Comparison of ENCODE assay signal across 8 cellular contexts in genomic region chr22:37639070-37639760, GRCh38. TPM values are rescaled to one million over a fixed set of nuclear protein-coding genes. Genes with fewer than 3 reads are reported as not detected.
DNase-seq lines count a peak whose midpoint lies in the region; ATAC-seq and TF ChIP-seq lines count a peak whose summit lies in the region.

SH3BP1 (plus strand) TSS chr22:37639669; CDS start chr22:37639788, 119 bp downstream.

- peak; percentile 67 for DNase-seq in BE2C
- DNase-seq in H9, result peak; percentile 88
- DNase-seq in MCF 10A (ENCODE audit: unreplicated experiment), result peak; percentile 34
- DNase-seq in kidney tubule cell (ENCODE audit: low spot score), result peak; percentile 31
- peak; percentile 47 to 61 for DNase-seq in stimulated activated CD8-positive, alpha-beta memory T cell treated with anti-CD3 and anti-CD28 coated beads, Interleukin-2, amount 100 ng/mL, for 48 hours (ENCODE audit: low read depth in 2 of 2)

- no peak within 1 kb of the TSS for H2BK15ac ChIP-seq in H9 (ENCODE audit: low read depth, low read length)

- ATAC-seq in HG03378 (IDR thresholded peaks at IDR 0.05; ENCODE audit: unreplicated experiment) (no peak), GM21737 (IDR thresholded peaks at IDR 0.05; ENCODE audit: unreplicated experiment) (no peak)

- POLR2A ChIA-PET in MCF 10A (lab: Yijun Ruan, JAX), result interaction anchor here (1.1 kb wide), 1 partner anchor 19 kb away, joined by 3 read pairs; the partner anchor contains the start of gene PDXP

- no peak within 1 kb of the TSS for H3K56ac ChIP-seq in H9 (ENCODE audit: insufficient read length, low read depth, low read length)

- no peak within 1 kb of the TSS for H3K27ac ChIP-seq in H9 (ENCODE audit: insufficient read length, low read depth, low read length)

- no peaks in the 10 kb centered on the region for H3K79me2 ChIP-seq in H9 (ENCODE audit: insufficient read depth, low read length)

- H3K18ac ChIP-seq in H9 (ENCODE audit: insufficient read length, low read depth, low read length), result no peak within 1 kb of the TSS

- TF ChIP-seq CTCF in BE2C (IDR thresholded peaks at IDR 0.05; ENCODE audit: low read depth, low read length), result no peak
- no peak for TF ChIP-seq CTCF in H9 (conservative IDR thresholded peaks at IDR 0.05)
- no peak for TF ChIP-seq CTCF in MCF 10A (IDR thresholded peaks at IDR 0.05; ENCODE audit: unreplicated experiment)

- H3K14ac ChIP-seq in H9 (ENCODE audit: insufficient read depth, low read length), result peak within 1 kb of the TSS; percentile 64

- no peak within 1 kb of the TSS for H2BK12ac ChIP-seq in H9 (ENCODE audit: insufficient read length, low read depth, low read length)

- no peak within 1 kb of the TSS for H4K8ac ChIP-seq in H9 (replicated peaks; ENCODE audit: insufficient read length, low read depth, low read length)

- H3K4me2 ChIP-seq in H9 (ENCODE audit: insufficient read depth, insufficient read length, low read length), result peak within 1 kb of the TSS; percentile 82

- WGBS in H9 (ENCODE audit: extremely low coverage, insufficient read length, low lambda C conversion rate), result no CpG with 5 or more reads among the region's 57 CpGs

- H3K23me2 ChIP-seq in H9 (ENCODE audit: insufficient read length, low read depth, low read length, poor library complexity, severe bottlenecking), result peaks cover 8% of the 10 kb centered on the region

- no peak within 1 kb of the TSS for H4K5ac ChIP-seq in H9 (ENCODE audit: insufficient read length, low read depth, low read length)

- no peaks in the 10 kb centered on the region; the same call in 1 of the 2 replicates for H3K27me3 Mint-ChIP-seq in H9 (ENCODE audit: low read depth)
- H3K27me3 Mint-ChIP-seq in T-helper 1 cell treated with Interleukin-12 subunit alpha and Interleukin-12 subunit beta and Interleukin-4 antibody, amounts not matched to agents 30 μg/mL and 1 μg/mL, for 36 hours (ENCODE audit: low read depth), result no peaks in the 10 kb centered on the region
- H3K27me3 Mint-ChIP-seq in MCF 10A (ENCODE audit: insufficient read depth, unreplicated experiment), result no peaks in the 10 kb centered on the region

- no peaks in the 10 kb centered on the region for H3K27me3 ChIP-seq in BE2C
- H3K27me3 ChIP-seq in H9 (ENCODE audit: insufficient read depth, low read length), result no peaks in the 10 kb centered on the region

- H4K20me1 ChIP-seq in H9 (ENCODE audit: control insufficient read depth, insufficient read depth, insufficient read length), result no peaks in the 10 kb centered on the region

- H2BK5ac ChIP-seq in H9 (ENCODE audit: insufficient read length, low read length), result no peak within 1 kb of the TSS

- H2BK120ac ChIP-seq in H9 (ENCODE audit: low read depth, low read length, poor library complexity, severe bottlenecking), result no peak within 1 kb of the TSS

- H3K4me3 Mint-ChIP-seq in H9 (peak within 1 kb of the TSS; percentile 76 to 91), MCF 10A (ENCODE audit: unreplicated experiment) (peak within 1 kb of the TSS; percentile 49)
- H3K4me3 Mint-ChIP-seq in T-helper 1 cell treated with Interleukin-12 subunit alpha and Interleukin-12 subunit beta and Interleukin-4 antibody, amounts not matched to agents 30 μg/mL and 1 μg/mL, for 36 hours, result peak within 1 kb of the TSS; percentile 100

- H4K91ac ChIP-seq in H9 (ENCODE audit: insufficient read length, low read depth, low read length), result no peak within 1 kb of the TSS

- H3K36me3 Mint-ChIP-seq in H9 (ENCODE audit: insufficient read depth in 1 of 3, low read depth in 3 of 3), result peaks cover 5 to 19% (median 13%) of the 10 kb centered on the region in 3 experiments
- peaks cover 20% of the 10 kb centered on the region for H3K36me3 Mint-ChIP-seq in T-helper 1 cell treated with Interleukin-12 subunit alpha and Interleukin-12 subunit beta and Interleukin-4 antibody, amounts not matched to agents 30 μg/mL and 1 μg/mL, for 36 hours (ENCODE audit: low read depth)
- no peaks in the 10 kb centered on the region for H3K36me3 Mint-ChIP-seq in MCF 10A (ENCODE audit: insufficient read depth, unreplicated experiment)

- H2AK5ac ChIP-seq in H9 (ENCODE audit: insufficient read length, low read length), result no peak within 1 kb of the TSS

- no peaks in the 10 kb centered on the region for H3K9me3 ChIP-seq in BE2C
- H3K9me3 ChIP-seq in H9 (ENCODE audit: control insufficient read depth, low read depth, low read length), result no peaks in the 10 kb centered on the region

- peak within 1 kb of the TSS; percentile 18 for H3K9ac ChIP-seq in H9 (ENCODE audit: extremely low read depth, insufficient read length, low read length)

- H3K79me1 ChIP-seq in H9 (ENCODE audit: insufficient read depth, low read depth, low read length, poor library complexity, severe bottlenecking), result no peaks in the 10 kb centered on the region

- H3K36me3 ChIP-seq in BE2C, result no peaks in the 10 kb centered on the region

- CTCF ChIA-PET in MCF 10A (lab: Yijun Ruan, JAX), result interaction anchor here (0.6 to 1.4 kb wide), 3 partner anchors 13 to 180 kb away, joined by 3 to 5 read pairs (median 3); no protein-coding TSS in a partner anchor

- H3K23ac ChIP-seq in H9 (ENCODE audit: insufficient read length, low read depth, low read length), result no peak within 1 kb of the TSS

- H2BK20ac ChIP-seq in H9 (ENCODE audit: low read depth, low read length, poor library complexity, severe bottlenecking), result no peak within 1 kb of the TSS

- no TSS peak for BruUV-seq in MCF 10A (replicated peaks; lab: Mats Ljungman, UMichigan)

- no peak within 1 kb of the TSS for H2AFZ ChIP-seq in H9 (ENCODE audit: low read length)

- H3K9me3 Mint-ChIP-seq in H9, result no peaks in the 10 kb centered on the region
- no peaks in the 10 kb centered on the region for H3K9me3 Mint-ChIP-seq in T-helper 1 cell treated with Interleukin-12 subunit alpha and Interleukin-12 subunit beta and Interleukin-4 antibody, amounts not matched to agents 30 μg/mL and 1 μg/mL, for 36 hours
- no peaks in the 10 kb centered on the region for H3K9me3 Mint-ChIP-seq in MCF 10A (ENCODE audit: unreplicated experiment)

- H3T11ph ChIP-seq in H9 (ENCODE audit: low read length), result no peak within 1 kb of the TSS

- intact Hi-C loops in MCF 10A (cut with micrococcal nuclease), result no loop called here

- H3K27ac Mint-ChIP-seq in H9 (peak within 1 kb of the TSS in 1 of 3 experiments; percentile 70; a peak in 3 of 7 replicates), MCF 10A (ENCODE audit: low read depth, unreplicated experiment) (peak within 1 kb of the TSS; percentile 57)
- peak within 1 kb of the TSS; percentile 99 for H3K27ac Mint-ChIP-seq in T-helper 1 cell treated with Interleukin-12 subunit alpha and Interleukin-12 subunit beta and Interleukin-4 antibody, amounts not matched to agents 30 μg/mL and 1 μg/mL, for 36 hours

- H3K4me1 ChIP-seq in BE2C, result peaks cover 12% of the 10 kb centered on the region
- H3K4me1 ChIP-seq in H9 (ENCODE audit: insufficient read depth, low read length), result peaks cover 4% of the 10 kb centered on the region; the same call in 1 of the 2 replicates

- peak within 1 kb of the TSS; percentile 62 for H3K4me3 ChIP-seq in BE2C (ENCODE audit: low read depth, low read length)

- H3K4me1 Mint-ChIP-seq in H9 (peaks cover 27 to 32% of the 10 kb centered on the region in 2 experiments), MCF 10A (ENCODE audit: insufficient read depth, unreplicated experiment) (peaks cover 7% of the 10 kb centered on the region)
- peaks cover 51% of the 10 kb centered on the region for H3K4me1 Mint-ChIP-seq in T-helper 1 cell treated with Interleukin-12 subunit alpha and Interleukin-12 subunit beta and Interleukin-4 antibody, amounts not matched to agents 30 μg/mL and 1 μg/mL, for 36 hours (ENCODE audit: low read depth)

- H3K4ac ChIP-seq in H9 (ENCODE audit: low read depth, low read length), result no peak within 1 kb of the TSS

RNA-seq across cellular contexts. Expression of gene SH3BP1, which starts in this region (rescaled TPM):
- 28.4 TPM for polyA plus RNA-seq in BE2C (2012; ENCODE audit: insufficient read depth, insufficient read length, low read depth)
- total RNA-seq in H9 (2021) (33.6 and 35.1 TPM in 2 replicates), MCF 10A (2022) (1.5 and 1.9 TPM in 2 replicates)

Comparison
In these comparisons a context has a peak if more than half of its experiments do, and no peak if none do; other contexts are left out.
1. RNA of gene SH3BP1 (total RNA-seq): 33.6 to 35.1 TPM in H9; 1.5 to 1.9 TPM in MCF 10A; every median in the first group is over 10 times any median in the second.
2. DNase-seq: peak in every context shown above with its lines; median percentile 88 in H9; 67 in BE2C; 54 in stimulated activated CD8-positive, alpha-beta memory T cell treated with anti-CD3 and anti-CD28 coated beads, Interleukin-2, amount 100 ng/mL, for 48 hours; 34 in MCF 10A; 31 in kidney tubule cell.
3. H3K4me3 Mint-ChIP-seq: peak in every context shown above with its lines; median percentile 100 in T-helper 1 cell treated with Interleukin-12 subunit alpha and Interleukin-12 subunit beta and Interleukin-4 antibody, amounts not matched to agents 30 μg/mL and 1 μg/mL, for 36 hours; 84 in H9; 49 in MCF 10A.